In the genomic region with DNA sequence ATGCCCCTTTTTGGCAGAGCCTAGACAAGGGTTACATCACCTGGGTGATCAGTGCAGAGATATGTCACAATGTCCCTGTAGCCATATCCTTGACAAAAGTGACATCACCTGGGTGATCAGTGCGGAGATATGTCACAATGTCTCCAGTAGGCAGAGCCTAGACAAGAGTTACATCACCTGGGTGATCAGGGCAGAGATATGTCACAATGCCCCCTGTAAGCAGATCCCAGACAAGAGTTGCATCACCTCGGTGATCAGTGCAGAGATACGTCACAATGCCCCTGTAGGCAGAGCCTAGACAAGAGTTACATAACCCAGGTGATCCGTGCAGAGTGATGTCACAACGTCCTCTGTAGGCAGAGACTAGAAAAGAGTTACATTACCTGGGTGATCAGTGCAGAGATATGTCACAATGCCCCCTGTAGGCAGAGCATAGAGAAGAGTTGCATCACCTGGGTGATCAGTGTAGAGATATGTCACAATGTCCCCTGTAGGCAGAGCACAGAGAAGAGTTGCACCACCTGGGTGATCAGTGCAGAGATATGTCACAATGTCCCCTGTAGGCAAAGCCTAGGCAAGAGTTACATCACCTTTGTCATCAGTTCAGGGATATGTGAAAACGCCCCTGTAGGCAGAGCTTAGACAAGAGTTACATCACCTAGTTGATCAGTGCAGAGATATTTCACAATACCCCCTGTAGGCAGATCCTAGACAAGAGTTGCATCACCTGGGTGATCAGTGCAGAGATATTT, we compare ENCODE assay signal across 8 cellular contexts.
DNase-seq lines count a peak whose midpoint lies in the region; ATAC-seq and TF ChIP-seq lines count a peak whose summit lies in the region.
"Not testable (repeated sequence)": the region's sequence is repeated elsewhere in the genome, so short reads cannot be mapped to it uniquely, and the experiment has no call there.

No MANE protein-coding gene starts in this region.

- H3K27me3 ChIP-seq in right lobe of liver = not testable (repeated sequence)

- H3K27ac ChIP-seq in right lobe of liver = not testable (repeated sequence)

- H3K36me3 Mint-ChIP-seq in T-helper 17 cell (ENCODE audit: low read depth); chondrocyte (ENCODE audit: low read depth): not testable (repeated sequence)

- H3K4me3 Mint-ChIP-seq in T-helper 17 cell; chondrocyte (ENCODE audit: unreplicated experiment): not testable (repeated sequence)
- peak overlapping the region in 1 of 2 donors; percentile 4 for H3K4me3 Mint-ChIP-seq in stimulated activated naive CD8-positive, alpha-beta T cell treated with anti-CD3 and anti-CD28 coated beads, Interleukin-15, amount 100 ng/mL, for 72 hours

- not testable (repeated sequence) for H3K36me3 ChIP-seq in right lobe of liver

- not testable (repeated sequence) for H3K4me1 Mint-ChIP-seq in T-helper 17 cell; chondrocyte (ENCODE audit: low read depth); stimulated activated naive CD8-positive, alpha-beta T cell treated with anti-CD3 and anti-CD28 coated beads, Interleukin-15, amount 100 ng/mL, for 72 hours

- not testable (repeated sequence) for H3K4me3 ChIP-seq in right lobe of liver

- not testable (repeated sequence) for H3K27ac Mint-ChIP-seq in T-helper 17 cell; chondrocyte (ENCODE audit: unreplicated experiment)
- H3K27ac Mint-ChIP-seq in stimulated activated naive CD8-positive, alpha-beta T cell treated with anti-CD3 and anti-CD28 coated beads, Interleukin-15, amount 100 ng/mL, for 72 hours = peak overlapping the region in 1 of 2 donors; percentile 59

- not testable (repeated sequence) for TF ChIP-seq POLR2A in right lobe of liver (IDR thresholded peaks at IDR 0.05)

- ATAC-seq in GM18907 (IDR thresholded peaks at IDR 0.05; ENCODE audit: unreplicated experiment) = peak; percentile 73
- peak; percentile 49 for ATAC-seq in GM21619 (IDR thresholded peaks at IDR 0.05; ENCODE audit: unreplicated experiment)
- ATAC-seq in HG02840 (IDR thresholded peaks at IDR 0.05; ENCODE audit: low FRiP score, unreplicated experiment) = peak; percentile 47
- ATAC-seq in HG03159 (IDR thresholded peaks at IDR 0.05; ENCODE audit: unreplicated experiment) = peak; percentile 57
- peak; percentile 54 for ATAC-seq in T-helper 17 cell
- ATAC-seq in right lobe of liver = peak; percentile 44 to 77 (median 66)
- peak; percentile 56 for ATAC-seq in stimulated activated naive CD8-positive, alpha-beta T cell treated with anti-CD3 and anti-CD28 coated beads, Interleukin-15, amount 100 ng/mL, for 72 hours

- not testable (repeated sequence) for H3K9me3 Mint-ChIP-seq in chondrocyte (ENCODE audit: low read depth); stimulated activated naive CD8-positive, alpha-beta T cell treated with anti-CD3 and anti-CD28 coated beads, Interleukin-15, amount 100 ng/mL, for 72 hours

- TF ChIP-seq CTCF in chondrocyte (IDR thresholded peaks at IDR 0.05); right lobe of liver (IDR thresholded peaks at IDR 0.05): not testable (repeated sequence)

- intact Hi-C loops in right lobe of liver (cut with DNase I) = not testable (repeated sequence)

- 25% methylated on average over 5 of the region's 6 CpGs for WGBS in right lobe of liver (ENCODE audit: insufficient coverage, low coverage, low lambda C conversion rate, missing lambda C conversion rate)

- not testable (repeated sequence) for H3K27me3 Mint-ChIP-seq in T-helper 17 cell; chondrocyte (ENCODE audit: low read depth); stimulated activated naive CD8-positive, alpha-beta T cell treated with anti-CD3 and anti-CD28 coated beads, Interleukin-15, amount 100 ng/mL, for 72 hours

- not testable (repeated sequence) for H3K4me1 ChIP-seq in right lobe of liver

- DNase-seq in T-helper 17 cell, right lobe of liver: not testable (repeated sequence)
- DNase-seq in chondrocyte (ENCODE audit: low spot score) = peak; percentile 27
- DNase-seq in stimulated activated naive CD8-positive, alpha-beta T cell treated with anti-CD3 and anti-CD28 coated beads, Interleukin-15, amount 100 ng/mL, for 72 hours = peak in 1 of 2 donors; percentile 30

- H3K9me3 ChIP-seq in T-helper 17 cell (ENCODE audit: control insufficient read depth, low read length, poor library complexity, severe bottlenecking); right lobe of liver: not testable (repeated sequence)
